17 cellular contexts compared by ENCODE assay signal in the genomic region with DNA sequence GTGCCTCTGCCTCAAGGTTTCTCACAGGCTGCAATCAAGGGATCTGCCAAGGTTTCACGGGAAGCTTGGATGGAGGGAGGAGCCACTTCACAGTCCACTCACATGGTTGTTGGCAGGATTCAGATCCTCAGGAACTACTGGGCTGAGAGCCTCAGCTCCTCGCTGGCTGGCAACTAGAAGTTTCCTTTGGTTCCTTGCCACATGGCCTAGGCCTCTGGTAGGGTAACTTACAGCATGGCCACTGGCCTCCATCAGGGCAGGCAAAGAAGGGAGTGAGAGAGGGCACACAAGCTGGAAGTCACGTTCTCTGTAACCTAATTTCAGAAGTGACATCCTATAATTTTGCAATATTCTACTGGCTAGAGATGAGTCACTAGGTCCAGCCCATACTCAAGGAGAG. TPM values are rescaled to one million over a fixed set of nuclear protein-coding genes. Genes with fewer than 3 reads are reported as not detected.
DNase-seq lines count a peak whose midpoint lies in the region; ATAC-seq, FAIRE-seq and TF ChIP-seq lines count a peak whose summit lies in the region.
"Had no signal": no experiment of that assay in that cellular context is flagged by ENCODE, and none has a peak within 500 bp of the region (broad histone marks: within the 10 kb centered on the region; RNA-seq: fewer than 3 reads in every experiment).

No MANE protein-coding gene starts in this region.

- no peak for ATAC-seq in GM19463 (IDR thresholded peaks at IDR 0.05; ENCODE audit: unreplicated experiment)
- ATAC-seq: GM23338, left ventricle myocardium superior had no signal

- H3K4me3 ChIP-seq in bronchial epithelial cell (ENCODE audit: low read depth, low read length) (no peak overlapping the region), thyroid gland (replicated peaks in 1 of 3) (no peak overlapping the region)
- H3K4me3 ChIP-seq: GM23338, SJCRH30 had no signal

- H3K27ac ChIP-seq in layer of hippocampus (ENCODE audit: low read depth, low read length): peak overlapping the region; percentile 78
- no peak overlapping the region for H3K27ac ChIP-seq in thyroid gland
- H3K27ac ChIP-seq: 22Rv1, SJCRH30 had no signal

- TF ChIP-seq CTCF in bronchial epithelial cell (IDR thresholded peaks at IDR 0.05; ENCODE audit: insufficient read depth, low read length, severe bottlenecking) (no peak), thyroid gland (IDR thresholded peaks at IDR 0.05) (no peak)

- H3K4me1 ChIP-seq in thyroid gland: peaks cover 12 to 18% of the 10 kb centered on the region in 2 donors
- H3K4me1 ChIP-seq: SJCRH30 had no signal

- no peaks in the 10 kb centered on the region for H3K27me3 ChIP-seq in bronchial epithelial cell (ENCODE audit: control insufficient read depth, insufficient read depth, low read length)
- H3K27me3 ChIP-seq in layer of hippocampus (ENCODE audit: control insufficient read depth, insufficient read depth, low read length): no peaks in the 10 kb centered on the region
- no peaks in the 10 kb centered on the region for H3K27me3 ChIP-seq in thyroid gland
- H3K27me3 ChIP-seq: SJCRH30 had no signal

- intact Hi-C loops in thyroid gland (cut with DNase I): no loop called here

- DNase-seq in DMS79 treated with DMSO at 0.1 percent for 48 hours (lab: John Stamatoyannopoulos, UW) (peak; percentile 1), DMS79 (lab: John Stamatoyannopoulos, UW) (no peak), bronchial epithelial cell (ENCODE audit: low read depth) (peak; percentile 18), thyroid gland (peak; percentile 84 to 85), T-helper 1 cell (no peak)
- DNase-seq in activated T-cell treated with anti-CD3 and anti-CD28 coated beads, Interleukin-2, amount 50 U/mL, for 1 hour: no peak
- DNase-seq: activated CD4-positive, alpha-beta T cell treated with anti-CD3 and anti-CD28 coated beads, Interleukin-2, amount 10 ng/mL, durations not matched to agents 24 days and 14 days; activated T-cell treated with anti-CD3 and anti-CD28 coated beads, Interleukin-2, amount 50 U/mL, for 24 hours; CD4-positive, CD25-positive, alpha-beta regulatory T cell; DND-41; erythroblast; left ventricle myocardium superior; SJCRH30 had no signal

- 38 to 40% methylated on average over 3 of the region's 3 CpGs for WGBS in thyroid gland, 2 donors

- no peaks in the 10 kb centered on the region for H3K36me3 ChIP-seq in bronchial epithelial cell (ENCODE audit: control insufficient read depth, insufficient read depth, low read length)
- no peaks in the 10 kb centered on the region for H3K36me3 ChIP-seq in thyroid gland
- H3K36me3 ChIP-seq: SJCRH30 had no signal

- no peaks in the 10 kb centered on the region for H3K9me3 ChIP-seq in thyroid gland
- H3K9me3 ChIP-seq: SJCRH30 had no signal

- TF ChIP-seq POLR2A in thyroid gland (IDR thresholded peaks at IDR 0.05): no peak

- FAIRE-seq in bronchial epithelial cell (lab: Jason Lieb, UNC): no peak

RNA-seq across cellular contexts. Expression of gene SPOCK1, which starts 32.2 kb away (rescaled TPM):
- 6.8 and 8.2 TPM in 2 replicates for total RNA-seq in bronchial epithelial cell
- 10 to 100 TPM; 15.8 to 34.1 (median 27.5) TPM for total RNA-seq in thyroid gland
- total RNA-seq: activated CD4-positive, alpha-beta T cell treated with anti-CD3 and anti-CD28 coated beads, Interleukin-2, amount 10 ng/mL, durations not matched to agents 24 days and 14 days had no signal

Comparison
In these comparisons a context has a peak if more than half of its experiments do, and no peak if none do; other contexts are left out.
1. DNase-seq: peak in DMS79 treated with DMSO at 0.1 percent for 48 hours (single experiment), bronchial epithelial cell (single experiment) and thyroid gland (2 of 2); none in DMS79 (single experiment), activated T-cell treated with anti-CD3 and anti-CD28 coated beads, Interleukin-2, amount 50 U/mL, for 1 hour (single experiment) and T-helper 1 cell (0 of 5).